34 cellular contexts compared by ENCODE assay signal in the genomic region with DNA sequence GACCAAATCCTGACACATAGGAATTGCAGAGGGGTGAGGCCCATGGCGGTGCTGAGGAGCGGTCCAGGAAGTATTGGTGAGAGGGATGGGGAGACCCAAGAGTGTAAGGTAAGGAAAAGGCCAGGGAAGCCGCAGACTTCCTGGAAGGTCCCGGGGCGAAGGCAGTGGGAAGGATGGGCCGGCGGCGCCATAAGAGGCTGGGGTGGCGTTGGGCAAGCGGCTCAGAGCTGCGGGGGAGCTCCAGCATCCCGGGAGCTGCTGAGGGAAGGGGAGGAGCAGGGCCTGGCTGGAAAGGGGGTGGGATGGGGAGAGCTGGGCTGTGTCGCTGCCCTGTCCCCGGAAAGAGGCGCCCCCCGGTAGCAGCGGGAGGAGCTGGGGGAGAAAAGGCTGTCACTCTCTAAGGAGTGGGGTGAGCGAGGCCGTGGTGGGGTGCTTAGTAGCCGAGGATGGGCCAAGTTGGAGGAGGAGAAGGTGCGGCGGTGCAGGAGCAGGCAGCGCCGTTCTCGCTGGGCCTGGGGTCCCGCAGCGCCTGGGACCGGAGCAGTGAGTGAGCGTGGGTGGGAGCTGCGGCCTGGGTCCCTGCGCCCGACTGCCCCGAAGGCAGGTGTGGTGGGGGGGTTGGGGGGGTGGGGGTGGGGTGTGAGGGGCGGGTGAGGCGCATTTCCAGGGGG. TPM values are rescaled to one million over a fixed set of nuclear protein-coding genes. Genes with fewer than 3 reads are reported as not detected.
"Had no signal": no experiment of that assay in that cellular context is flagged by ENCODE, and none has a peak within 500 bp of the region (broad histone marks: within the 10 kb centered on the region; RNA-seq: fewer than 3 reads in every experiment).

No MANE protein-coding gene starts in this region.

- H3K4me3 ChIP-seq: ascending aorta, breast epithelium, cardiac muscle cell, colonic mucosa, gastroesophageal sphincter, heart right ventricle had no signal

- H3K4me1 ChIP-seq: ascending aorta, breast epithelium, colonic mucosa, gastroesophageal sphincter, heart right ventricle had no signal

- H3K27ac Mint-ChIP-seq: activated CD4-positive, alpha-beta memory T cell treated with anti-CD3 and anti-CD28 coated beads for 36 hours; activated CD4-positive, alpha-beta T cell treated with anti-CD3 and anti-CD28 coated beads for 36 hours; activated CD4-positive, alpha-beta T cell treated with anti-CD3 and anti-CD28 coated beads, Interleukin-2, amount 10 ng/mL, durations not matched to agents 24 days and 14 days; activated naive CD4-positive, alpha-beta T cell treated with anti-CD3 and anti-CD28 coated beads, Interleukin-2, amount 10 ng/mL, durations not matched to agents 7 days and 5 days; activated naive CD4-positive, alpha-beta T cell treated with anti-CD3 and anti-CD28 coated beads, Interleukin-2, amount 50 U/mL, for 72 hours; activated naive CD8-positive, alpha-beta T cell treated with anti-CD3 and anti-CD28 coated beads, Interleukin-2, amount 10 ng/mL, durations not matched to agents 7 days and 5 days; activated T-helper 1 cell treated with anti-CD3 and anti-CD28 coated beads, Interleukin-12 subunit alpha, Interleukin-12 subunit beta, Interleukin-2, Interleukin-4 antibody, amounts not matched to agents 30 ng/mL and 10 ng/mL and 1 ng/mL, durations not matched to agents 14 hours and 24 hours and 36 hours; activated T-helper 2 cell treated with anti-CD3 and anti-CD28 coated beads, Interferon-gamma antibody, Interleukin-2, Interleukin-4, amounts not matched to agents 10 μg/mL and 5 μg/mL and 100 μg/mL, durations not matched to agents 14 hours and 24 hours and 36 hours; brain; endodermal cell had no signal

- H3K4me1 Mint-ChIP-seq: activated CD4-positive, alpha-beta T cell treated with anti-CD3 and anti-CD28 coated beads for 36 hours; activated CD4-positive, alpha-beta T cell treated with anti-CD3 and anti-CD28 coated beads, Interleukin-2, amount 10 ng/mL, durations not matched to agents 24 days and 14 days; activated naive CD4-positive, alpha-beta T cell treated with anti-CD3 and anti-CD28 coated beads, Interleukin-2, amount 10 ng/mL, durations not matched to agents 7 days and 5 days; activated naive CD8-positive, alpha-beta T cell treated with anti-CD3 and anti-CD28 coated beads, Interleukin-2, amount 10 ng/mL, durations not matched to agents 7 days and 5 days; brain; endodermal cell had no signal

- H3K36me3 Mint-ChIP-seq: activated CD4-positive, alpha-beta memory T cell treated with anti-CD3 and anti-CD28 coated beads for 36 hours; activated naive CD4-positive, alpha-beta T cell treated with anti-CD3 and anti-CD28 coated beads, Interleukin-2, amount 10 ng/mL, durations not matched to agents 7 days and 5 days; activated naive CD4-positive, alpha-beta T cell treated with anti-CD3 and anti-CD28 coated beads, Interleukin-2, amount 50 U/mL, for 72 hours; activated naive CD8-positive, alpha-beta T cell treated with anti-CD3 and anti-CD28 coated beads, Interleukin-2, amount 10 ng/mL, durations not matched to agents 7 days and 5 days; brain had no signal

- H3K36me3 ChIP-seq: ascending aorta, breast epithelium, cardiac muscle cell, colonic mucosa, gastroesophageal sphincter, heart right ventricle had no signal

- DNase-seq: activated CD4-positive, alpha-beta memory T cell treated with anti-CD3 and anti-CD28 coated beads for 36 hours; activated CD4-positive, alpha-beta T cell treated with anti-CD3 and anti-CD28 coated beads for 36 hours; activated CD4-positive, alpha-beta T cell treated with anti-CD3 and anti-CD28 coated beads, Interleukin-2, amount 10 ng/mL, durations not matched to agents 24 days and 14 days; activated CD4-positive, CD25-positive, alpha-beta regulatory T cell; activated CD4-positive, CD25-positive, alpha-beta regulatory T cell treated with anti-CD3 and anti-CD28 coated beads, Interleukin-2, amount 50 U/mL, for 72 hours; activated effector memory CD4-positive, alpha-beta T cell treated with anti-CD3 and anti-CD28 coated beads, Interleukin-2, amount 50 U/mL, for 16 hours; activated naive CD4-positive, alpha-beta T cell; activated naive CD4-positive, alpha-beta T cell treated with anti-CD3 and anti-CD28 coated beads, Interleukin-2, amount 10 ng/mL, durations not matched to agents 7 days and 5 days; activated naive CD8-positive, alpha-beta T cell treated with anti-CD3 and anti-CD28 coated beads, Interleukin-2, amount 10 ng/mL, durations not matched to agents 7 days and 5 days; activated T-cell treated with anti-CD3 and anti-CD28 coated beads, Interleukin-2, amount 50 U/mL, for 1 hour; activated T-cell treated with anti-CD3 and anti-CD28 coated beads, Interleukin-2, amount 50 U/mL, for 48 hours; central memory CD4-positive, alpha-beta T cell; cerebellar nuclear complex; colonic mucosa; effector memory CD4-positive, alpha-beta T cell; endodermal cell; foreskin melanocyte; heart right ventricle; T-helper 1 cell; T-helper 2 cell had no signal

- H3K9me3 ChIP-seq: ascending aorta, breast epithelium, colonic mucosa, gastroesophageal sphincter, heart right ventricle had no signal

- H3K4me3 Mint-ChIP-seq: activated CD4-positive, alpha-beta memory T cell treated with anti-CD3 and anti-CD28 coated beads for 36 hours; activated CD4-positive, alpha-beta T cell treated with anti-CD3 and anti-CD28 coated beads for 36 hours; activated CD4-positive, alpha-beta T cell treated with anti-CD3 and anti-CD28 coated beads, Interleukin-2, amount 10 ng/mL, durations not matched to agents 24 days and 14 days; activated naive CD4-positive, alpha-beta T cell treated with anti-CD3 and anti-CD28 coated beads, Interleukin-2, amount 10 ng/mL, durations not matched to agents 7 days and 5 days; activated naive CD8-positive, alpha-beta T cell treated with anti-CD3 and anti-CD28 coated beads, Interleukin-2, amount 10 ng/mL, durations not matched to agents 7 days and 5 days; activated T-helper 1 cell treated with anti-CD3 and anti-CD28 coated beads, Interleukin-12 subunit alpha, Interleukin-12 subunit beta, Interleukin-2, Interleukin-4 antibody, amounts not matched to agents 30 ng/mL and 10 ng/mL and 1 ng/mL, durations not matched to agents 14 hours and 24 hours and 36 hours; brain; endodermal cell had no signal

- H3K9me3 Mint-ChIP-seq: activated CD4-positive, alpha-beta memory T cell treated with anti-CD3 and anti-CD28 coated beads for 36 hours; activated CD4-positive, alpha-beta T cell treated with anti-CD3 and anti-CD28 coated beads, Interleukin-2, amount 10 ng/mL, durations not matched to agents 24 days and 14 days; activated naive CD4-positive, alpha-beta T cell treated with anti-CD3 and anti-CD28 coated beads, Interleukin-2, amount 10 ng/mL, durations not matched to agents 7 days and 5 days; activated T-helper 1 cell treated with anti-CD3 and anti-CD28 coated beads, Interleukin-12 subunit alpha, Interleukin-12 subunit beta, Interleukin-2, Interleukin-4 antibody, amounts not matched to agents 30 ng/mL and 10 ng/mL and 1 ng/mL, durations not matched to agents 14 hours and 24 hours and 36 hours; activated T-helper 2 cell treated with anti-CD3 and anti-CD28 coated beads, Interferon-gamma antibody, Interleukin-2, Interleukin-4, amounts not matched to agents 10 μg/mL and 5 μg/mL and 100 μg/mL, durations not matched to agents 14 hours and 24 hours and 36 hours had no signal

- H3K27me3 Mint-ChIP-seq: activated CD4-positive, alpha-beta T cell treated with anti-CD3 and anti-CD28 coated beads for 36 hours had no signal

- ATAC-seq: activated CD4-positive, alpha-beta T cell treated with anti-CD3 and anti-CD28 coated beads for 36 hours; activated naive CD4-positive, alpha-beta T cell treated with anti-CD3 and anti-CD28 coated beads, Interleukin-2, amount 50 U/mL, for 72 hours; esophagus mucosa; gastroesophageal sphincter; heart right ventricle had no signal

- H3K27ac ChIP-seq: ascending aorta, breast epithelium, cardiac muscle cell, colonic mucosa, gastroesophageal sphincter, heart right ventricle had no signal

- H3K27me3 ChIP-seq: ascending aorta, breast epithelium, cardiac muscle cell, colonic mucosa had no signal

RNA-seq across cellular contexts. Expression of a gene that starts 30.7 kb away (rescaled TPM):
- total RNA-seq: activated CD4-positive, alpha-beta memory T cell treated with anti-CD3 and anti-CD28 coated beads for 36 hours; activated CD4-positive, alpha-beta T cell treated with anti-CD3 and anti-CD28 coated beads for 36 hours; activated CD4-positive, alpha-beta T cell treated with anti-CD3 and anti-CD28 coated beads, Interleukin-2, amount 10 ng/mL, durations not matched to agents 24 days and 14 days; activated naive CD4-positive, alpha-beta T cell treated with anti-CD3 and anti-CD28 coated beads, Interleukin-2, amount 50 U/mL, for 72 hours; activated naive CD8-positive, alpha-beta T cell treated with anti-CD3 and anti-CD28 coated beads, Interleukin-2, amount 10 ng/mL, durations not matched to agents 7 days and 5 days; activated T-helper 1 cell treated with anti-CD3 and anti-CD28 coated beads, Interleukin-12 subunit alpha, Interleukin-12 subunit beta, Interleukin-2, Interleukin-4 antibody, amounts not matched to agents 30 ng/mL and 10 ng/mL and 1 ng/mL, durations not matched to agents 14 hours and 24 hours and 36 hours; activated T-helper 2 cell treated with anti-CD3 and anti-CD28 coated beads, Interferon-gamma antibody, Interleukin-2, Interleukin-4, amounts not matched to agents 10 μg/mL and 5 μg/mL and 100 μg/mL, durations not matched to agents 14 hours and 24 hours and 36 hours; ascending aorta; dermis microvascular lymphatic vessel endothelial cell; endodermal cell; epithelial cell of proximal tubule; esophagus mucosa; fibroblast of lung; fibroblast of villous mesenchyme; glomerular endothelial cell had no signal
- polyA plus RNA-seq: cardiac muscle cell had no signal
